21 cellular contexts compared by ENCODE assay signal in genomic region chr2:96431319-96431718, GRCh38.
"Had no signal": no experiment of that assay in that cellular context is flagged by ENCODE, and none has a peak within 500 bp of the region (broad histone marks: within the 10 kb centered on the region; RNA-seq: fewer than 3 reads in every experiment).

No MANE protein-coding gene starts in this region.

- FAIRE-seq: colon, frontal cortex, keratinocyte had no signal

- H3K27me3 ChIP-seq: brain microvascular endothelial cell, dorsolateral prefrontal cortex, neural progenitor cell, ovary, upper lobe of right lung had no signal

- H3K9me3 ChIP-seq: ovary, upper lobe of right lung had no signal

- H2AFZ ChIP-seq: neural progenitor cell had no signal

- H3K4me1 ChIP-seq: neural progenitor cell, upper lobe of right lung had no signal

- H3K4me2 ChIP-seq: neural progenitor cell had no signal

- H3K27ac ChIP-seq: brain microvascular endothelial cell, dorsolateral prefrontal cortex, esophagus muscularis mucosa, neural progenitor cell, ovary, upper lobe of right lung had no signal

- DNase-seq: activated CD8-positive, alpha-beta memory T cell treated with anti-CD3 and anti-CD28 coated beads for 24 hours; activated CD8-positive, alpha-beta memory T cell treated with anti-CD3 and anti-CD28 coated beads, Interleukin-2, amount 50 U/mL, for 4 hours; activated T-cell treated with anti-CD3 and anti-CD28 coated beads, Interleukin-2, amount 50 U/mL, for 24 hours; aorta; brain microvascular endothelial cell; dorsolateral prefrontal cortex; effector memory CD8-positive, alpha-beta T cell; naive thymus-derived CD4-positive, alpha-beta T cell; ovary; stimulated activated CD4-positive, alpha-beta T cell treated with anti-CD3 and anti-CD28 coated beads, Interleukin-4, amount 100 ng/mL, for 24 hours; stimulated activated naive CD4-positive, alpha-beta T cell treated with Interleukin-2 at 50 U/mL for 16 hours; T-helper 9 cell; upper lobe of right lung had no signal

- ATAC-seq: activated naive CD4-positive, alpha-beta T cell treated with anti-CD3 and anti-CD28 coated beads, Interleukin-2, amount 50 U/mL, for 72 hours; activated T-helper 17 cell treated with anti-CD3 and anti-CD28 coated beads, Interleukin-2, amount 50 U/mL, for 72 hours; effector memory CD8-positive, alpha-beta T cell; naive thymus-derived CD4-positive, alpha-beta T cell; upper lobe of right lung; WTC11 had no signal

- H3K36me3 ChIP-seq: brain microvascular endothelial cell, esophagus muscularis mucosa, neural progenitor cell, ovary, upper lobe of right lung had no signal

- H3K9ac ChIP-seq: neural progenitor cell had no signal

- H3K4me3 ChIP-seq: dorsolateral prefrontal cortex, esophagus muscularis mucosa, neural progenitor cell, ovary, upper lobe of right lung had no signal
